Comparison of ENCODE assay signal across 1 cellular context in the genomic region with DNA sequence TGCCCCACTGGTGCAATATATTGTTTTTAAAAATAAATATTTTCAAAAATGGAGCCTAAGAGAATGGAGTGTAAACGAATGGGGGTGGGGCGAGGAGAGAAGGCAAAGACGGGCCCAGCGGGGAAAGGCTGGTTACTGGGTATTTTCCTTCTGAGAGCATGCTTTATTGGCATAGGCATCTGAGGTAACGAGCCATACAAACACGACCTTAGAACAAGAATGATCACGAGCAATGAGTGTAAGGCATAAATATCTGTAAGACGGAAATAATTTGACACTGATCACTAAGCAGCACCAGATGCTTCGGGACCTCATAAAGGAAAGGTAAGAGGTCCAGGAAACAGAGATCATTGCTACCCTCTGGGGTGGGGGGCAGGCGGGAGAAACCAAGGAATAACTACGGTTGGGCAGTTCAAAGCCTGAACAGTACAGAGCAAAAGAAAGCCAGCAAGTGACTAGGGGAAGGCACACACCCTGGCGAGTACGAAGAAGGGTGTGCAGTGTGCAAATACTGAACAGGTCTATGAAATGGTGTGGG.
TF ChIP-seq lines count a peak whose summit lies in the region.

No MANE protein-coding gene starts in this region.

TF ChIP-seq in H1, 55 proteins besides CTCF, POLR2A, EP300 and RAD21 (continued from another document):
- TF ChIP-seq MAX (IDR thresholded peaks at IDR 0.05) (peak; percentile 15; the same call in 1 of the 2 replicates), POLR2AphosphoS5 (IDR thresholded peaks at IDR 0.05; ENCODE audit: low read depth, low read length) (no peak)
